8 cellular contexts compared by ENCODE assay signal in the genomic region with DNA sequence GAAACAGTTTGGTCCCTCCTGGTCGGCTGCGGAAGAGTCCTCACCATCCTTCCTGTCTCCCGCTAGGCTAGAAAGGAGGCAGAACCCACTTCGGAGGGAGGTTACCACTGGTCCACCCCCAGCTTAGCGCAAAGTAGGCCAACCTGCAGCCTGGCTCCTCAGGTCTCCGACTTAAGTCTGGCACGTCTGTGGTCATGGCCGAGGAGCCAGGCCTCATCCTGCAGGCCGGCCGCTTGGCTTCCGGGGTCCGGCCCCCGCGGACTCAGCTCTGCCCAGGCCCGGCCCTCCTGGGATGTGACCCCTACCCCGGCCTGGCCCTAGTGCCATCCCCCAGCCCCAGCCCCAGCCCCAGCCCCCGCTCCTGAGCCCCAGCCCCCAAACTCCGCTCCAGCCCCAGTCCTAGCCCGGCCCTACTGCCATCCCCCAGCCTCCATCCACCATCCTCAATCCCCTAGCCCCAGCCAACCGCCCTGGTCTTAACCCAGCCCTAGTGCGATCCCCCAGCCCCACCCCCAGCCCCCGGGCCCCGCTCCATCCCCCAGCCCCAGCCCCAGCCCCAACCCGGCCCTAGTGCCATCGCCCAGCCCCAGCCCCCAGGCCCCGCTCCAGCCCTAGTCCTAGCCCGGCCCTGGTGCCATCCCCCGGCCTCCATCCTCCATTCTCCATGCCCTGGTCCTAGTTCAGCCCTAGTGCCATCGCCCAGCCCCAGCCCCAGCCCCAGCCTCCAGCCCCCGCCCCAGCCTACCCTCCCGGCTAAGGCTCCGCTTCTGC. TPM values are rescaled to one million over a fixed set of nuclear protein-coding genes. Genes with fewer than 3 reads are reported as not detected.
DNase-seq lines count a peak whose midpoint lies in the region; FAIRE-seq and TF ChIP-seq lines count a peak whose summit lies in the region.

No MANE protein-coding gene starts in this region.

- H3K27me3 Mint-ChIP-seq in glutamatergic neuron (ENCODE audit: unreplicated experiment) = no peaks in the 10 kb centered on the region

- FAIRE-seq in HTR-8/SVneo (lab: Jason Lieb, UNC) = no peak

- H3K79me2 ChIP-seq in trophoblast cell (ENCODE audit: control insufficient read depth, insufficient read depth, low read length, poor library complexity) = peaks cover 3% of the 10 kb centered on the region

- H3K36me3 ChIP-seq in trophoblast cell (ENCODE audit: control insufficient read depth in 1 of 2, insufficient read depth in 2 of 2, low read length in 2 of 2) = peaks cover 35 to 37% of the 10 kb centered on the region in 2 experiments

- H3K23ac ChIP-seq in trophoblast cell (ENCODE audit: low read length) = no peak overlapping the region

- WGBS in trophoblast cell (ENCODE audit: extremely low coverage, insufficient coverage, insufficient read length) = no CpG with 5 or more reads among the region's 32 CpGs

- DNase-seq in NCI-H1417 (lab: John Stamatoyannopoulos, UW) (peak in 2 of 3 experiments; percentile 25 to 32), NCI-H1417 treated with DMSO at 0.1 percent for 48 hours (lab: John Stamatoyannopoulos, UW) (no peak), HTR-8/SVneo (ENCODE audit: insufficient read length, low spot score) (peak; percentile 8), glutamatergic neuron (no peak), trophoblast cell (peak in 1 of 2 donors; percentile 20), NCI-H1436 (lab: John Stamatoyannopoulos, UW) (no peak), superior temporal gyrus (ENCODE audit: extremely low spot score) (no peak)
- DNase-seq in activated T-cell treated with anti-CD3 and anti-CD28 coated beads, Interleukin-2, amount 50 U/mL, for 48 hours = peak; percentile 40 to 55

- peaks cover 2% of the 10 kb centered on the region for H3K9me3 Mint-ChIP-seq in glutamatergic neuron (ENCODE audit: unreplicated experiment)

- H3K9ac ChIP-seq in trophoblast cell (ENCODE audit: low read length) = peak overlapping the region; percentile 93

- peak overlapping the region; percentile 92 for H4K91ac ChIP-seq in trophoblast cell (ENCODE audit: low read depth, low read length)

- H3K4ac ChIP-seq in trophoblast cell (ENCODE audit: low read depth, low read length) = peak overlapping the region; percentile 94

- peaks cover 4% of the 10 kb centered on the region for H3K79me1 ChIP-seq in trophoblast cell (ENCODE audit: low read length)

- peak overlapping the region; percentile 98 for H3K18ac ChIP-seq in trophoblast cell (ENCODE audit: low read length)

- H3K4me3 ChIP-seq in trophoblast cell (ENCODE audit: low read depth, low read length) = peak overlapping the region; percentile 99

- peak overlapping the region; percentile 96 for H4K12ac ChIP-seq in trophoblast cell (ENCODE audit: low read depth, low read length)

- peak overlapping the region; percentile 97 for H2AK5ac ChIP-seq in trophoblast cell (ENCODE audit: low read length)

- H3K36me3 Mint-ChIP-seq in glutamatergic neuron (ENCODE audit: unreplicated experiment) = no peaks in the 10 kb centered on the region

- no peaks in the 10 kb centered on the region for H3K9me3 ChIP-seq in trophoblast cell (ENCODE audit: insufficient read depth, low read depth, low read length)

- TF ChIP-seq CTCF in glutamatergic neuron (IDR thresholded peaks at IDR 0.05; ENCODE audit: partially characterized antibody, unreplicated experiment) = no peak

- H2AFZ ChIP-seq in trophoblast cell (ENCODE audit: insufficient read depth, low read length, poor library complexity) = peak overlapping the region; percentile 99

- peaks cover 4 to 6% of the 10 kb centered on the region in 2 experiments for H3K4me1 ChIP-seq in trophoblast cell (ENCODE audit: control insufficient read depth in 1 of 2, insufficient read depth in 2 of 2, low read length in 2 of 2)

- H3K4me2 ChIP-seq in trophoblast cell (ENCODE audit: low read length) = peak overlapping the region; percentile 84

- peak overlapping the region; percentile 86 for H2BK120ac ChIP-seq in trophoblast cell (ENCODE audit: insufficient read depth, low read length, poor library complexity)

- H3K4me1 Mint-ChIP-seq in glutamatergic neuron (ENCODE audit: low read depth, unreplicated experiment) = peaks cover 6% of the 10 kb centered on the region

- H3K27me3 ChIP-seq in trophoblast cell (ENCODE audit: insufficient read depth, low read length) = no peaks in the 10 kb centered on the region

- H4K8ac ChIP-seq in trophoblast cell (ENCODE audit: low read depth, low read length) = peak overlapping the region; percentile 99

- H2BK5ac ChIP-seq in trophoblast cell (ENCODE audit: low read depth, low read length, poor library complexity) = peak overlapping the region; percentile 87

- no peak overlapping the region for H2BK12ac ChIP-seq in trophoblast cell (ENCODE audit: low read length)

- peak overlapping the region; percentile 84 for H3K4me3 Mint-ChIP-seq in glutamatergic neuron (ENCODE audit: unreplicated experiment)

- H3K14ac ChIP-seq in trophoblast cell (ENCODE audit: low read length) = peak overlapping the region; percentile 98

- peak overlapping the region; percentile 76 for H3K27ac Mint-ChIP-seq in glutamatergic neuron (ENCODE audit: unreplicated experiment)

- peak overlapping the region; percentile 61 for H3K27ac ChIP-seq in trophoblast cell (ENCODE audit: low read depth, low read length)

RNA-seq across cellular contexts. Expression of gene TOR1A, which starts 0.6 kb away (rescaled TPM):
- 42.3 TPM for total RNA-seq in glutamatergic neuron (ENCODE audit: unreplicated experiment)
- polyA plus RNA-seq in trophoblast cell (2013) = 35.3 and 36.4 TPM in 2 replicates

RNA-seq across cellular contexts. Expression of gene C9orf78, which starts 11.7 kb away (rescaled TPM):
- total RNA-seq in glutamatergic neuron (ENCODE audit: unreplicated experiment) = 46.1 TPM
- polyA plus RNA-seq in trophoblast cell (2013) = 31.9 and 33.2 TPM in 2 replicates

RNA-seq across cellular contexts. Expression of gene USP20, which starts 11.9 kb away (rescaled TPM):
- total RNA-seq in glutamatergic neuron (ENCODE audit: unreplicated experiment) = 93.5 TPM
- polyA plus RNA-seq in trophoblast cell (2013) = 7.7 and 7.9 TPM in 2 replicates

RNA-seq across cellular contexts. Expression of gene TOR1B, which starts 20.4 kb away (rescaled TPM):
- 33.5 TPM for total RNA-seq in glutamatergic neuron (ENCODE audit: unreplicated experiment)
- 22.8 and 25.4 TPM in 2 replicates for polyA plus RNA-seq in trophoblast cell (2013)

Comparison
In these comparisons a context has a peak if more than half of its experiments do, and no peak if none do; other contexts are left out.
1. DNase-seq: peak in NCI-H1417 (2 of 3), HTR-8/SVneo (single experiment) and activated T-cell treated with anti-CD3 and anti-CD28 coated beads, Interleukin-2, amount 50 U/mL, for 48 hours (2 of 2); none in NCI-H1417 treated with DMSO at 0.1 percent for 48 hours (single experiment), glutamatergic neuron (single experiment), NCI-H1436 (single experiment) and superior temporal gyrus (single experiment).